7 cellular contexts compared by ENCODE assay signal in the genomic region with DNA sequence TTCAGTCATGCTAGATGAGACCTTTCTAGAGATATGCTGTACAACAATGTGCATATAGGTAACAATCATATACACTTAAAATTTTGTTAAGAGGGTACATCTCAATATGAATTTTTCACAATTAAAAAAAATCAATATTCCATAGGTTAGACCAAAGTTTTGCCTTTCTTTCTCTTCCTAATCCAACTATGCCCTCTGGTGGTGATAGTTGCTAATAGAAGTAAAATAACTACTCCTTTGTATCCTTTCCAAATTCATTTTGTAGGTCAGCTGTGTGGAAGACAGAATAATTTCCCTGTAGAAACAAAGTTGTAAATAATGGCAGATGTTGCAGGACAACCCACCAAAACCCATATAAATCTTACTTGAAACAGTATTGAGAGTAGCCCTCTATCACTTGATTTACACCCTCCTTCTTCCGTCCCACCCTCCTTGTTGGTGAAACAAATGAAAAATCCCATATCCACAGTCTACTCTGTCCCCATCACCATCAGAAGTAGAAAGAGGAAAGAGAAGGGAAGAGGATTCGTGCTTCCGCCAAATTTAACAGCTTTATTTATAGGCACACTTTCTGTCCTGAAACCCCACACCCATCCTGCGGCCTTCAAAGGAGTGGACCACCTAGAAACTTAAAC. TPM values are rescaled to one million over a fixed set of nuclear protein-coding genes. Genes with fewer than 3 reads are reported as not detected.
A peak's percentile ranks its signal among the peaks of the same experiment; 100 is the strongest.
DNase-seq lines count a peak whose midpoint lies in the region; ATAC-seq and TF ChIP-seq lines count a peak whose summit lies in the region.

No MANE protein-coding gene starts in this region.

- no peak overlapping the region for H3K4me3 Mint-ChIP-seq in osteocyte (ENCODE audit: unreplicated experiment)

- H3K4me3 ChIP-seq in fibroblast of mammary gland (ENCODE audit: control insufficient read depth, low read depth, low read length) = no peak overlapping the region

- TF ChIP-seq CTCF in GM10266 (IDR thresholded peaks at IDR 0.05; ENCODE audit: control insufficient read depth, insufficient read depth, low read depth, missing control alignments) (peak; percentile 61), fibroblast of mammary gland (conservative IDR thresholded peaks at IDR 0.05; ENCODE audit: control insufficient read depth, insufficient read depth, low read depth, low read length) (peak; percentile 69), osteocyte (IDR thresholded peaks at IDR 0.05) (peak; percentile 79)

- no peaks in the 10 kb centered on the region for H3K27me3 Mint-ChIP-seq in osteocyte (ENCODE audit: unreplicated experiment)

- no peak for ATAC-seq in HG02852 (IDR thresholded peaks at IDR 0.05; ENCODE audit: unreplicated experiment)

- no peaks in the 10 kb centered on the region for H3K4me1 Mint-ChIP-seq in osteocyte (ENCODE audit: unreplicated experiment)

- DNase-seq in GM10266 (ENCODE audit: extremely low spot score) (no peak), MV-4-11 (lab: John Stamatoyannopoulos, UW) (peak; percentile 41), SHP77 treated with DMSO at 0.1 percent for 48 hours (lab: John Stamatoyannopoulos, UW) (peak; percentile 37), fibroblast of mammary gland (ENCODE audit: low read depth) (peak; percentile 72), osteocyte (ENCODE audit: extremely low spot score, unreplicated experiment) (no peak)
- DNase-seq in stimulated activated CD4-positive, alpha-beta T cell treated with anti-CD3 and anti-CD28 coated beads, Interleukin-4, amount 100 ng/mL, for 1 hour = no peak

- no peaks in the 10 kb centered on the region for H3K36me3 Mint-ChIP-seq in osteocyte (ENCODE audit: unreplicated experiment)

- no peak overlapping the region for H3K27ac Mint-ChIP-seq in osteocyte (ENCODE audit: unreplicated experiment)

- no peaks in the 10 kb centered on the region for H3K9me3 Mint-ChIP-seq in osteocyte (ENCODE audit: unreplicated experiment)

RNA-seq across cellular contexts. Expression of gene KICS2, which starts 34.2 kb away (rescaled TPM):
- total RNA-seq in osteocyte = 3.6 and 4.0 TPM in 2 replicates

Comparison
In these comparisons a context has a peak if more than half of its experiments do, and no peak if none do; other contexts are left out.
1. DNase-seq: peak in MV-4-11 (single experiment), SHP77 treated with DMSO at 0.1 percent for 48 hours (single experiment) and fibroblast of mammary gland (single experiment); none in GM10266 (single experiment), osteocyte (single experiment) and stimulated activated CD4-positive, alpha-beta T cell treated with anti-CD3 and anti-CD28 coated beads, Interleukin-4, amount 100 ng/mL, for 1 hour (single experiment).
2. Peak in every context shown above with its lines, with median percentiles within 50 percentile points of each other: CTCF ChIP-seq.